21 cellular contexts compared by ENCODE assay signal in the genomic region with DNA sequence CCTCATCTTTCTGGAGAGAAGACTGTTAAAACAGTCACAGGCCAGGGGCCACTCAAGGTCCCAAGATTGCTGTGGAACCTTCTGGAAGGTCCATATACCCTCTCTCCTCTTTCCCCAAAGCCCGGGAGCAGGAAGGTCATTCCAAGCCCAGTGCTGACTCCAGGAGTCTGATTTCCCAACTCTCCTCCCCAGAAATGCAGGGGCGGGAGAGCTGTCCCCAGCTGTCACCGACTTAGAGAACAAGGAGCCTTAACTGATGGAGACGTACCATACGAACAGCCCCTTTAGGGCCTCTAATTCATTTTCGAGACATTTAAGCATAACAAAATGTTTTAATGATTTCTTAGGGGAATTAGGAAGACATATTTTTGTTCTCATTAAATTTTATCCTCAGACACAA.
"Had no signal": no experiment of that assay in that cellular context is flagged by ENCODE, and none has a peak within 500 bp of the region (broad histone marks: within the 10 kb centered on the region; RNA-seq: fewer than 3 reads in every experiment).

No MANE protein-coding gene starts in this region.

- H3K4me1 ChIP-seq: SJSA1 had no signal

- H3K9me3 Mint-ChIP-seq: activated CD8-positive, alpha-beta T cell treated with anti-CD3 and anti-CD28 coated beads for 36 hours; activated naive CD4-positive, alpha-beta T cell treated with anti-CD3 and anti-CD28 coated beads, Interleukin-2, amount 10 ng/mL, durations not matched to agents 7 days and 5 days; activated naive CD8-positive, alpha-beta T cell treated with anti-CD3 and anti-CD28 coated beads for 36 hours; activated T-cell treated with anti-CD3 and anti-CD28 coated beads, Interleukin-2, amount 50 U/mL, for 72 hours; activated T-helper 2 cell treated with anti-CD3 and anti-CD28 coated beads, Interferon-gamma antibody, Interleukin-2, Interleukin-4, amounts not matched to agents 10 μg/mL and 5 μg/mL and 100 μg/mL, durations not matched to agents 14 hours and 24 hours and 36 hours; T-helper 1 cell treated with Interleukin-12 subunit alpha and Interleukin-12 subunit beta and Interleukin-4 antibody, amounts not matched to agents 30 μg/mL and 1 μg/mL, for 36 hours had no signal

- H3K27me3 Mint-ChIP-seq: activated naive CD8-positive, alpha-beta T cell treated with anti-CD3 and anti-CD28 coated beads for 36 hours had no signal

- H3K4me3 ChIP-seq: SJSA1 had no signal

- H3K27ac Mint-ChIP-seq: activated CD8-positive, alpha-beta T cell treated with anti-CD3 and anti-CD28 coated beads for 36 hours; activated naive CD4-positive, alpha-beta T cell treated with anti-CD3 and anti-CD28 coated beads, Interleukin-2, amount 10 ng/mL, durations not matched to agents 7 days and 5 days; activated naive CD8-positive, alpha-beta T cell treated with anti-CD3 and anti-CD28 coated beads for 36 hours; activated T-cell treated with anti-CD3 and anti-CD28 coated beads, Interleukin-2, amount 50 U/mL, for 72 hours; activated T-helper 2 cell treated with anti-CD3 and anti-CD28 coated beads, Interferon-gamma antibody, Interleukin-2, Interleukin-4, amounts not matched to agents 10 μg/mL and 5 μg/mL and 100 μg/mL, durations not matched to agents 14 hours and 24 hours and 36 hours; T-helper 1 cell treated with Interleukin-12 subunit alpha and Interleukin-12 subunit beta and Interleukin-4 antibody, amounts not matched to agents 30 μg/mL and 1 μg/mL, for 36 hours had no signal

- H3K4me1 Mint-ChIP-seq: activated naive CD8-positive, alpha-beta T cell treated with anti-CD3 and anti-CD28 coated beads for 36 hours had no signal

- H3K36me3 ChIP-seq: SJSA1 had no signal

- H3K4me3 Mint-ChIP-seq: activated CD8-positive, alpha-beta T cell treated with anti-CD3 and anti-CD28 coated beads for 36 hours; activated naive CD4-positive, alpha-beta T cell treated with anti-CD3 and anti-CD28 coated beads, Interleukin-2, amount 10 ng/mL, durations not matched to agents 7 days and 5 days; activated naive CD8-positive, alpha-beta T cell treated with anti-CD3 and anti-CD28 coated beads for 36 hours; activated T-cell treated with anti-CD3 and anti-CD28 coated beads, Interleukin-2, amount 50 U/mL, for 72 hours; T-helper 1 cell treated with Interleukin-12 subunit alpha and Interleukin-12 subunit beta and Interleukin-4 antibody, amounts not matched to agents 30 μg/mL and 1 μg/mL, for 36 hours had no signal

- H3K36me3 Mint-ChIP-seq: activated naive CD4-positive, alpha-beta T cell treated with anti-CD3 and anti-CD28 coated beads, Interleukin-2, amount 10 ng/mL, durations not matched to agents 7 days and 5 days; activated naive CD8-positive, alpha-beta T cell treated with anti-CD3 and anti-CD28 coated beads for 36 hours had no signal

- H3K27ac ChIP-seq: SJSA1 had no signal

- H3K9me3 ChIP-seq: SJSA1 had no signal

- DNase-seq: activated CD4-positive, alpha-beta T cell treated with anti-CD3 and anti-CD28 coated beads for 4 hours; activated CD8-positive, alpha-beta memory T cell treated with anti-CD3 and anti-CD28 coated beads, Interleukin-2, amount 50 U/mL, for 4 hours; activated CD8-positive, alpha-beta T cell treated with anti-CD3 and anti-CD28 coated beads for 36 hours; activated gamma-delta T cell treated with Interleukin-2 at 50 U/mL for 16 hours; activated naive CD4-positive, alpha-beta T cell treated with anti-CD3 and anti-CD28 coated beads, Interleukin-2, amount 10 ng/mL, durations not matched to agents 7 days and 5 days; activated naive CD8-positive, alpha-beta T cell treated with anti-CD3 and anti-CD28 coated beads for 36 hours; activated T-cell treated with anti-CD3 and anti-CD28 coated beads, Interleukin-2, amount 50 U/mL, for 72 hours; caudate nucleus; IMR-90; Kasumi-1; KBM-7; NCI-H1930; NCI-H345; NCI-H510A treated with DMSO at 0.1 percent for 48 hours; OCI-M1; SHP77 had no signal

- ATAC-seq: activated CD4-positive, CD25-positive, alpha-beta regulatory T cell treated with anti-CD3 and anti-CD28 coated beads, Interleukin-2, amount 50 U/mL, for 24 hours; activated CD8-positive, alpha-beta T cell treated with anti-CD3 and anti-CD28 coated beads for 36 hours; activated T-cell treated with anti-CD3 and anti-CD28 coated beads, Interleukin-2, amount 50 U/mL, for 72 hours; Panc1 had no signal
